ENCODE assay signal across 8 cellular contexts in the genomic region with DNA sequence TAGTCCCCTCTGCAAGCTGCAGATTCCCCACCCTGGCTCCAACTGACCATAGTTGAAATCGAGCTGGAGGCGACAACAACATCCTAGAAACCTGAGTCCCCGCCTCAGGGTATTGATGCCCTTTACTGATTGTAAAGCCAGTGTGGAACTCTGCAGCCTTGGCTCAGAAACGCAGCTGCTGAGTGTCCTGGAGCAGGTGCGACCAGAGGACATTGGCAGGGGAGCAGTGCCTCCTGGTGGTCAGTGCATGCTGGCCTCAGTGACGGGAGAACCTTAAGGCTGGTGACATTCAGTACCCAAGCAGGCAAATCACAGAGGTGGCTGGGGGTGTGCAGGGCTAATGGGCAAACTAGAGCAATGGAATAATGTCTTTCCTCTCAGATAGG. TPM values are rescaled to one million over a fixed set of nuclear protein-coding genes. Genes with fewer than 3 reads are reported as not detected.
DNase-seq lines count a peak whose midpoint lies in the region; ATAC-seq and TF ChIP-seq lines count a peak whose summit lies in the region.

No MANE protein-coding gene starts in this region.

- DNase-seq in A673 (ENCODE audit: low spot score) = no peak
- DNase-seq in HFFc6 = peak; percentile 14
- peak; percentile 69 to 88 (median 86) for DNase-seq in body of pancreas
- DNase-seq in left colon = peak; percentile 37 to 45
- peak; percentile 28 to 29 for DNase-seq in stimulated activated CD8-positive, alpha-beta memory T cell treated with anti-CD3 and anti-CD28 coated beads, Interleukin-2, amount 100 ng/mL, for 48 hours (ENCODE audit: low read depth in 2 of 2)

- no peaks in the 10 kb centered on the region for H3K79me2 ChIP-seq in SU-DHL-6 (ENCODE audit: insufficient read depth, low read length)

- H3K36me3 ChIP-seq in A673 (ENCODE audit: insufficient read depth, low read length, poor library complexity, severe bottlenecking) (no peaks in the 10 kb centered on the region), SU-DHL-6 (ENCODE audit: low read length) (no peaks in the 10 kb centered on the region), body of pancreas (replicated peaks in 1 of 2; ENCODE audit: insufficient read depth in 1 of 2, low read depth in 2 of 2) (no peaks in the 10 kb centered on the region)

- peak; percentile 90 for ATAC-seq in body of pancreas
- peak; percentile 59 for ATAC-seq in left colon
- ATAC-seq in HG03196 (IDR thresholded peaks at IDR 0.05; ENCODE audit: unreplicated experiment) = no peak
- no peak for ATAC-seq in HG03354 (IDR thresholded peaks at IDR 0.05; ENCODE audit: poor library complexity, severe bottlenecking, unreplicated experiment)

- no peak overlapping the region for H3K27ac ChIP-seq in A673 (ENCODE audit: low read depth, low read length, poor library complexity, severe bottlenecking)
- H3K27ac ChIP-seq in SU-DHL-6 (ENCODE audit: low read depth, low read length) = no peak overlapping the region
- no peak overlapping the region for H3K27ac ChIP-seq in body of pancreas

- peak; percentile 34; the same call in 1 of the 2 replicates for TF ChIP-seq CTCF in A673 (conservative IDR thresholded peaks at IDR 0.05; ENCODE audit: low read depth, low read length)
- TF ChIP-seq CTCF in HFFc6 (IDR thresholded peaks at IDR 0.05) = peak; percentile 80
- peak; percentile 37 for TF ChIP-seq CTCF in SU-DHL-6 (IDR thresholded peaks at IDR 0.05; ENCODE audit: insufficient read depth, low read length, poor library complexity, severe bottlenecking)
- peak; percentile 51 to 90 (median 77) for TF ChIP-seq CTCF in body of pancreas (IDR thresholded peaks at IDR 0.05)

- H3K9ac ChIP-seq in SU-DHL-6 (ENCODE audit: low read length) = no peak overlapping the region

- no peak overlapping the region for H3K4me3 ChIP-seq in A673 (ENCODE audit: low read depth, low read length, poor library complexity, severe bottlenecking)
- no peak overlapping the region for H3K4me3 ChIP-seq in SU-DHL-6 (ENCODE audit: insufficient read depth, low read length, poor library complexity, severe bottlenecking)
- H3K4me3 ChIP-seq in body of pancreas = no peak overlapping the region

- no peak overlapping the region for H3K4me2 ChIP-seq in SU-DHL-6 (ENCODE audit: low read depth, low read length, poor library complexity, severe bottlenecking)

- no peak overlapping the region for H3K27ac Mint-ChIP-seq in HFFc6

- no peak overlapping the region for H2AFZ ChIP-seq in SU-DHL-6 (ENCODE audit: low read depth, low read length, severe bottlenecking)

- H3K4me1 ChIP-seq in A673 (ENCODE audit: insufficient read depth, low read length, poor library complexity, severe bottlenecking) (no peaks in the 10 kb centered on the region), body of pancreas (no peaks in the 10 kb centered on the region)

- no peak overlapping the region for H3K4me3 Mint-ChIP-seq in HFFc6

- no peaks in the 10 kb centered on the region for H4K20me1 ChIP-seq in SU-DHL-6 (ENCODE audit: low read depth, low read length)

- H3K4me1 Mint-ChIP-seq in HFFc6 (ENCODE audit: low read depth) = no peaks in the 10 kb centered on the region

- CTCF ChIA-PET in A673 (lab: Charles Lee) = interaction anchor here (0.5 kb wide), 1 partner anchor 18 kb away, joined by 4 read pairs; no protein-coding TSS in a partner anchor

- H3K27me3 Mint-ChIP-seq in HFFc6 (ENCODE audit: insufficient read depth) = peaks cover 4% of the 10 kb centered on the region

- POLR2A ChIA-PET in A673 (lab: Charles Lee; ENCODE audit: low non-redundant PET) = no interaction called here

- H3K9me3 ChIP-seq in A673 (ENCODE audit: low read depth, low read length, poor library complexity, severe bottlenecking) (no peaks in the 10 kb centered on the region), SU-DHL-6 (ENCODE audit: insufficient read depth, low read length) (no peaks in the 10 kb centered on the region), body of pancreas (no peaks in the 10 kb centered on the region)

- no peaks in the 10 kb centered on the region for H3K36me3 Mint-ChIP-seq in HFFc6 (ENCODE audit: low read depth)

- BruUV-seq in A673 (replicated peaks; lab: Mats Ljungman, UMichigan) = no TSS peak

- TF ChIP-seq POLR2A in body of pancreas (IDR thresholded peaks at IDR 0.05) = no peak

- H3K9me2 ChIP-seq in SU-DHL-6 (replicated peaks; ENCODE audit: insufficient read depth, low read length) = no peaks in the 10 kb centered on the region

- intact Hi-C loops in A673 (cut with micrococcal nuclease; ENCODE audit: unreplicated experiment) = no loop called here
- intact Hi-C loops in body of pancreas (cut with DNase I) = loop anchor here (10.0 kb wide), 1 partner anchor 555 kb away; no protein-coding TSS in a partner anchor
- intact Hi-C loops in left colon (cut with DNase I, micrococcal nuclease) = loop anchor here in 1 of 2 donors (10.0 kb wide), 1 partner anchor 95 kb away; no protein-coding TSS in a partner anchor

- H3K27me3 ChIP-seq in A673 (replicated peaks; ENCODE audit: insufficient read depth, low read depth, low read length, poor library complexity) (no peaks in the 10 kb centered on the region), SU-DHL-6 (ENCODE audit: low read length) (no peaks in the 10 kb centered on the region), body of pancreas (no peaks in the 10 kb centered on the region)

- H3F3A ChIP-seq in SU-DHL-6 (ENCODE audit: insufficient read depth) = no peaks in the 10 kb centered on the region

- H3K9me3 Mint-ChIP-seq in HFFc6 = peaks cover 14% of the 10 kb centered on the region; the same call in 1 of the 2 replicates

- 0 to 7% methylated on average over 2 to 6 of the region's 6 CpGs for WGBS in body of pancreas, 2 donors

RNA-seq across cellular contexts. Expression of gene ZNF354B, which starts 20.4 kb away (rescaled TPM):
- total RNA-seq in A673 (2021) = 13.8 TPM in 2 replicates
- 1 to 10 TPM; 5.5 to 6.7 (median 6.1) TPM for total RNA-seq in HFFc6 (2021; fragmentation: NEBNext Ultra II Directional; extraction: Animal tissue kit (Norgen Biotek cat#: 25700))
- total RNA-seq in body of pancreas = 10 to 100 TPM; 21.3 to 33.9 TPM
- 10 to 100 TPM in 1 of 2 donors, 1 to 10 TPM in 1; 9.8 to 10.4 TPM for total RNA-seq in left colon

RNA-seq across cellular contexts. Expression of gene ZFP2, which starts 56.4 kb away (rescaled TPM):
- total RNA-seq in A673 (2021) (0.24 and 0.43 TPM in 2 replicates), body of pancreas (1 to 10 TPM; 1.8 to 2.6 TPM), left colon (1 to 10 TPM in 1 of 2 donors, under 1 TPM in 1; 0.95 to 1.1 TPM)
- total RNA-seq in HFFc6 (2021; fragmentation: NEBNext Ultra II Directional; extraction: Animal tissue kit (Norgen Biotek cat#: 25700)) = under 1 TPM in 3 of 6 experiments, not detected in 3; 0.11 to 0.14 (median 0.14) TPM

Comparison
In these comparisons a context has a peak if more than half of its experiments do, and no peak if none do; other contexts are left out.
1. ATAC-seq: peak in body of pancreas (single experiment) and left colon (single experiment); none in HG03196 (single experiment) and HG03354 (single experiment).
2. Peak in every context shown above with its lines, with median percentiles within 50 percentile points of each other: CTCF ChIP-seq.